ENCODE assay signal across 22 cellular contexts in genomic region chr10:44199267-44199666, GRCh38.
DNase-seq lines count a peak whose midpoint lies in the region; TF ChIP-seq lines count a peak whose summit lies in the region.
"Had no signal": no experiment of that assay in that cellular context is flagged by ENCODE, and none has a peak within 500 bp of the region (broad histone marks: within the 10 kb centered on the region; RNA-seq: fewer than 3 reads in every experiment).

No MANE protein-coding gene starts in this region.

- H3K4me3 ChIP-seq in breast epithelium (no peak overlapping the region), mesenchymal stem cell (ENCODE audit: insufficient read depth in 1 of 2, low read depth in 1 of 2, low read length in 2 of 2) (no peak overlapping the region), subcutaneous abdominal adipose tissue (ENCODE audit: low read depth in 1 of 5, low read length in 5 of 5) (no peak overlapping the region), brain microvascular endothelial cell (ENCODE audit: low read depth, low read length) (no peak overlapping the region)
- H3K4me3 ChIP-seq: SJSA1 had no signal

- no peak for TF ChIP-seq POLR2A in breast epithelium (IDR thresholded peaks at IDR 0.05)

- no peaks in the 10 kb centered on the region for H3K36me3 Mint-ChIP-seq in MCF 10A (ENCODE audit: insufficient read depth, unreplicated experiment)
- H3K36me3 Mint-ChIP-seq: CD8-positive, alpha-beta T cell had no signal

- H3K9ac ChIP-seq in mesenchymal stem cell (ENCODE audit: low read length), result peak overlapping the region; percentile 52
- no peak overlapping the region for H3K9ac ChIP-seq in subcutaneous abdominal adipose tissue (ENCODE audit: low read length in 5 of 5)

- H3K18ac ChIP-seq in mesenchymal stem cell (ENCODE audit: low read depth in 1 of 2, low read length in 2 of 2), result no peak overlapping the region

- no peak overlapping the region for H4K8ac ChIP-seq in mesenchymal stem cell (ENCODE audit: low read length)

- in situ Hi-C loops in brain microvascular endothelial cell (cut with HindIII; ENCODE audit: low pct_ligation_motif_present, low sequenced_read_pairs), result no loop called here

- H3K4me3 Mint-ChIP-seq in MCF 10A (ENCODE audit: unreplicated experiment), result no peak overlapping the region
- H3K4me3 Mint-ChIP-seq: CD8-positive, alpha-beta T cell had no signal

- H2BK12ac ChIP-seq in mesenchymal stem cell (ENCODE audit: low read length in 2 of 2), result no peak overlapping the region

- no peaks in the 10 kb centered on the region for H3K9me3 Mint-ChIP-seq in MCF 10A (ENCODE audit: unreplicated experiment)

- H2AFZ ChIP-seq in mesenchymal stem cell (ENCODE audit: low read depth, low read length), result no peak overlapping the region

- peak overlapping the region; percentile 29 to 85 for H3K27ac ChIP-seq in breast epithelium
- peak overlapping the region; percentile 25 for H3K27ac ChIP-seq in adipose tissue (ENCODE audit: low read depth, low read length)
- H3K27ac ChIP-seq in mesenchymal stem cell (ENCODE audit: low read length, poor library complexity, severe bottlenecking), result no peak overlapping the region
- H3K27ac ChIP-seq in subcutaneous abdominal adipose tissue (ENCODE audit: low read depth, low read length), result peak overlapping the region; percentile 18
- no peak overlapping the region for H3K27ac ChIP-seq in brain microvascular endothelial cell
- H3K27ac ChIP-seq: SJSA1 had no signal

- H3K4me1 Mint-ChIP-seq in MCF 10A (ENCODE audit: insufficient read depth, unreplicated experiment), result peaks cover 23% of the 10 kb centered on the region

- BruUV-seq in MCF 10A (replicated peaks; lab: Mats Ljungman, UMichigan), result no TSS peak

- DNase-seq in breast epithelium (ENCODE audit: low spot score in 2 of 2) (no peak), MCF 10A (ENCODE audit: unreplicated experiment) (no peak), mesenchymal stem cell (no peak), RKO (ENCODE audit: low spot score) (no peak), brain microvascular endothelial cell (no peak), AG20443 (ENCODE audit: low spot score) (no peak)
- DNase-seq: 8988T; AML-193; C1 segment of cervical spinal cord; CD8-positive, alpha-beta T cell; GOT3; HCEC 1CT; NCI-H1694; NCI-H2081; NCI-H2171; NCI-H345; NCI-H524; NCI-H774; NK-92 treated with Interleukin-12 subunit alpha and Interleukin-12 subunit beta, amount 100 ng/mL, for 24 hours had no signal

- no peak for TF ChIP-seq CTCF in breast epithelium (IDR thresholded peaks at IDR 0.05)
- TF ChIP-seq CTCF in MCF 10A (IDR thresholded peaks at IDR 0.05; ENCODE audit: unreplicated experiment), result no peak
- TF ChIP-seq CTCF in brain microvascular endothelial cell (IDR thresholded peaks at IDR 0.05; ENCODE audit: low read depth, low read length, missing control alignments), result no peak

- H3K9me3 ChIP-seq in breast epithelium, result no peaks in the 10 kb centered on the region
- no peaks in the 10 kb centered on the region for H3K9me3 ChIP-seq in mesenchymal stem cell (ENCODE audit: control insufficient read depth, low read length)
- H3K9me3 ChIP-seq in subcutaneous abdominal adipose tissue (ENCODE audit: control insufficient read depth in 5 of 5, low read length in 5 of 5), result no peaks in the 10 kb centered on the region
- H3K9me3 ChIP-seq: SJSA1 had no signal

- H2AK5ac ChIP-seq in mesenchymal stem cell (ENCODE audit: low read length, severe bottlenecking), result no peak overlapping the region

- H3K4me2 ChIP-seq in mesenchymal stem cell (ENCODE audit: low read length, poor library complexity, severe bottlenecking), result no peak overlapping the region

- H4K91ac ChIP-seq in mesenchymal stem cell (ENCODE audit: low read length), result no peak overlapping the region

- H3K36me3 ChIP-seq in breast epithelium (no peaks in the 10 kb centered on the region), mesenchymal stem cell (ENCODE audit: control insufficient read depth in 1 of 2, insufficient read depth in 2 of 2, low read depth in 1 of 2, low read length in 2 of 2) (no peaks in the 10 kb centered on the region), subcutaneous abdominal adipose tissue (ENCODE audit: control insufficient read depth in 5 of 5, insufficient read depth in 5 of 5, low read length in 5 of 5) (no peaks in the 10 kb centered on the region), brain microvascular endothelial cell (replicated peaks) (no peaks in the 10 kb centered on the region)
- H3K36me3 ChIP-seq: SJSA1 had no signal

- no peaks in the 10 kb centered on the region for H3K79me1 ChIP-seq in mesenchymal stem cell (replicated peaks; ENCODE audit: low read length, poor library complexity, severe bottlenecking)

- no peak overlapping the region for H2BK120ac ChIP-seq in mesenchymal stem cell (ENCODE audit: low read depth, low read length)

- H3K4me1 ChIP-seq in breast epithelium, result no peaks in the 10 kb centered on the region
- peaks cover 16% of the 10 kb centered on the region for H3K4me1 ChIP-seq in mesenchymal stem cell (ENCODE audit: control insufficient read depth, insufficient read depth, low read depth, low read length)
- peaks cover 3 to 16% (median 5%) of the 10 kb centered on the region in 5 donors for H3K4me1 ChIP-seq in subcutaneous abdominal adipose tissue (ENCODE audit: control insufficient read depth in 5 of 5, insufficient read depth in 5 of 5, low read length in 5 of 5)

- H3K27me3 ChIP-seq in breast epithelium (no peaks in the 10 kb centered on the region), mesenchymal stem cell (ENCODE audit: control insufficient read depth in 1 of 2, insufficient read depth in 1 of 2, low read length in 2 of 2) (no peaks in the 10 kb centered on the region), subcutaneous abdominal adipose tissue (ENCODE audit: control insufficient read depth in 5 of 5, insufficient read depth in 4 of 5, low read length in 5 of 5) (peaks cover 0 to 3% (median 0%) of the 10 kb centered on the region in 5 donors), brain microvascular endothelial cell (replicated peaks) (peaks cover 2% of the 10 kb centered on the region)
- H3K27me3 ChIP-seq: SJSA1 had no signal

- no peak overlapping the region for H3K23ac ChIP-seq in mesenchymal stem cell (ENCODE audit: low read length in 2 of 2)

- H2BK15ac ChIP-seq in mesenchymal stem cell (ENCODE audit: low read depth, poor library complexity, severe bottlenecking), result no peak overlapping the region

- POLR2A ChIA-PET in MCF 10A (lab: Yijun Ruan, JAX), result no interaction called here

- H2BK5ac ChIP-seq in mesenchymal stem cell (ENCODE audit: low read depth, low read length, poor library complexity, severe bottlenecking), result no peak overlapping the region

- peaks cover 78% of the 10 kb centered on the region for H3K27me3 Mint-ChIP-seq in MCF 10A (ENCODE audit: insufficient read depth, unreplicated experiment)

- intact Hi-C loops in breast epithelium (cut with DNase I; ENCODE audit: low total_unique reads) (no loop called here), MCF 10A (cut with micrococcal nuclease) (loop anchor here (10.0 kb wide), 1 partner anchor 106 kb away; no protein-coding TSS in a partner anchor)

- 66 to 94% (median 88%) methylated on average over 3 of the region's 3 CpGs for WGBS in adipose tissue, 3 donors
- 85% methylated on average over 3 of the region's 3 CpGs for WGBS in mesenchymal stem cell

- CTCF ChIA-PET in MCF 10A (lab: Yijun Ruan, JAX), result no interaction called here

- H3K27ac Mint-ChIP-seq in MCF 10A (ENCODE audit: low read depth, unreplicated experiment), result no peak overlapping the region
- H3K27ac Mint-ChIP-seq: CD8-positive, alpha-beta T cell had no signal

- no peak overlapping the region for H3K4ac ChIP-seq in mesenchymal stem cell (ENCODE audit: low read depth in 1 of 2, low read length in 2 of 2)

- H3K14ac ChIP-seq in mesenchymal stem cell (ENCODE audit: low read length in 2 of 2), result no peak overlapping the region

Comparison
In these comparisons a context has a peak if more than half of its experiments do, and no peak if none do; other contexts are left out.
1. H3K27ac ChIP-seq: peak in breast epithelium (2 of 2), adipose tissue (single experiment) and subcutaneous abdominal adipose tissue (single experiment); none in mesenchymal stem cell (single experiment) and brain microvascular endothelial cell (single experiment).